ENCODE assay signal across 8 cellular contexts in genomic region chr15:44426975-44427755, GRCh38. TPM values are rescaled to one million over a fixed set of nuclear protein-coding genes. Genes with fewer than 3 reads are reported as not detected.
A peak's percentile ranks its signal among the peaks of the same experiment; 100 is the strongest.
DNase-seq lines count a peak whose midpoint lies in the region; ATAC-seq and TF ChIP-seq lines count a peak whose summit lies in the region.

Gene CTDSPL2, plus strand, starts transcription at chr15:44427629. Its CDS starts 31,386 bp downstream, at chr15:44459015.

- H3K4me1 ChIP-seq in CD4-positive, CD25-positive, alpha-beta regulatory T cell (ENCODE audit: control insufficient read depth, insufficient read depth, low read length, poor library complexity, severe bottlenecking) = peaks cover 43% of the 10 kb centered on the region
- H3K4me1 ChIP-seq in left lung = peaks cover 8 to 40% of the 10 kb centered on the region in 2 donors

- H3K27ac ChIP-seq in CD4-positive, CD25-positive, alpha-beta regulatory T cell (ENCODE audit: insufficient read depth, low read length, poor library complexity, severe bottlenecking) = peak within 1 kb of the TSS; percentile 99
- H3K27ac ChIP-seq in left lung = peak within 1 kb of the TSS; percentile 92 to 98

- H3K9me3 ChIP-seq in CD4-positive, CD25-positive, alpha-beta regulatory T cell (ENCODE audit: control insufficient read depth in 2 of 2, low read length in 2 of 2) = no peaks in the 10 kb centered on the region
- no peaks in the 10 kb centered on the region for H3K9me3 ChIP-seq in left lung

- peak within 1 kb of the TSS; percentile 97 to 100 (median 98) for H3K4me3 Mint-ChIP-seq in CD4-positive, CD25-positive, alpha-beta regulatory T cell
- H3K4me3 Mint-ChIP-seq in dendritic cell treated with granulocyte-macrophage colony-stimulating factor and Interleukin-4, amounts not matched to agents 40 ng/mL and 50 ng/mL, for 4 days = peak within 1 kb of the TSS; percentile 91

- peak; percentile 98 for ATAC-seq in CD4-positive, CD25-positive, alpha-beta regulatory T cell (ENCODE audit: low read depth in 2 of 2)
- ATAC-seq in GM19395 (IDR thresholded peaks at IDR 0.05; ENCODE audit: unreplicated experiment) = peak; percentile 93
- ATAC-seq in HG03565 (IDR thresholded peaks at IDR 0.05; ENCODE audit: unreplicated experiment) = peak; percentile 81
- ATAC-seq in left lung = peak; percentile 98

- intact Hi-C loops in dendritic cell treated with granulocyte-macrophage colony-stimulating factor and Interleukin-4, amounts not matched to agents 40 ng/mL and 50 ng/mL, for 4 days (cut with micrococcal nuclease) = loop anchor here (1.0 to 10.0 kb wide), 2 partner anchors 108 to 139 kb away; partner anchors contain the start of genes EIF3J and GOLM2
- intact Hi-C loops in left lung (cut with DNase I) = no loop called here

- H3K36me3 ChIP-seq in CD4-positive, CD25-positive, alpha-beta regulatory T cell (ENCODE audit: control insufficient read depth, insufficient read depth, low read length) = peaks cover 5% of the 10 kb centered on the region
- H3K36me3 ChIP-seq in left lung = peaks cover 0 to 5% of the 10 kb centered on the region in 2 donors

- DNase-seq in CD4-positive, CD25-positive, alpha-beta regulatory T cell = peak; percentile 92 to 96 (median 93)
- DNase-seq in NCI-H748 treated with DMSO at 0.1 percent for 48 hours (lab: John Stamatoyannopoulos, UW) (peak; percentile 93), left lung (peak; percentile 99)
- DNase-seq in activated CD4-positive, alpha-beta T cell treated with anti-CD3 and anti-CD28 coated beads, Interleukin-2, amount 50 U/mL, for 24 hours (ENCODE audit: low read depth in 1 of 2, low spot score in 1 of 2) = peak; percentile 91 to 92
- peak; percentile 89 to 90 for DNase-seq in stimulated activated CD4-positive, alpha-beta T cell treated with anti-CD3 and anti-CD28 coated beads, Interleukin-2, amount 100 ng/mL, for 48 hours

- H3K27me3 Mint-ChIP-seq in CD4-positive, CD25-positive, alpha-beta regulatory T cell = peaks cover 16% of the 10 kb centered on the region
- no peaks in the 10 kb centered on the region for H3K27me3 Mint-ChIP-seq in dendritic cell treated with granulocyte-macrophage colony-stimulating factor and Interleukin-4, amounts not matched to agents 40 ng/mL and 50 ng/mL, for 4 days

- H3K27ac Mint-ChIP-seq in CD4-positive, CD25-positive, alpha-beta regulatory T cell = peak within 1 kb of the TSS; percentile 98 to 99 (median 99)
- H3K27ac Mint-ChIP-seq in dendritic cell treated with granulocyte-macrophage colony-stimulating factor and Interleukin-4, amounts not matched to agents 40 ng/mL and 50 ng/mL, for 4 days = peak within 1 kb of the TSS; percentile 100

- peak in 1 of 2 donors; percentile 34 for TF ChIP-seq CTCF in left lung (IDR thresholded peaks at IDR 0.05)

- H3K27me3 ChIP-seq in CD4-positive, CD25-positive, alpha-beta regulatory T cell (ENCODE audit: control insufficient read depth, insufficient read depth, low read length) = no peaks in the 10 kb centered on the region
- no peaks in the 10 kb centered on the region for H3K27me3 ChIP-seq in left lung

- peaks cover 16 to 64% (median 43%) of the 10 kb centered on the region in 4 donors for H3K4me1 Mint-ChIP-seq in CD4-positive, CD25-positive, alpha-beta regulatory T cell
- peaks cover 26% of the 10 kb centered on the region for H3K4me1 Mint-ChIP-seq in dendritic cell treated with granulocyte-macrophage colony-stimulating factor and Interleukin-4, amounts not matched to agents 40 ng/mL and 50 ng/mL, for 4 days (ENCODE audit: low read depth)

- H3K9me3 Mint-ChIP-seq in CD4-positive, CD25-positive, alpha-beta regulatory T cell = peaks cover 0 to 3% (median 0%) of the 10 kb centered on the region in 7 donors
- H3K9me3 Mint-ChIP-seq in dendritic cell treated with granulocyte-macrophage colony-stimulating factor and Interleukin-4, amounts not matched to agents 40 ng/mL and 50 ng/mL, for 4 days = no peaks in the 10 kb centered on the region

- peaks cover 5% of the 10 kb centered on the region for H3K36me3 Mint-ChIP-seq in CD4-positive, CD25-positive, alpha-beta regulatory T cell
- H3K36me3 Mint-ChIP-seq in dendritic cell treated with granulocyte-macrophage colony-stimulating factor and Interleukin-4, amounts not matched to agents 40 ng/mL and 50 ng/mL, for 4 days (ENCODE audit: low read depth) = peaks cover 24% of the 10 kb centered on the region

- H3K4me3 ChIP-seq in CD4-positive, CD25-positive, alpha-beta regulatory T cell (ENCODE audit: low read depth, low read length) = peak within 1 kb of the TSS; percentile 99
- H3K4me3 ChIP-seq in left lung = peak within 1 kb of the TSS; percentile 68 to 88

RNA-seq across cellular contexts. Expression of gene CTDSPL2, which starts in this region (rescaled TPM):
- total RNA-seq in CD4-positive, CD25-positive, alpha-beta regulatory T cell = 81.8 TPM
- polyA plus RNA-seq in CD4-positive, CD25-positive, alpha-beta regulatory T cell = 10 to 100 TPM; 41.3 to 54.6 (median 44.3) TPM
- total RNA-seq in left lung = 10 to 100 TPM; 27.5 to 34.7 TPM

Comparison
In these comparisons a context has a peak if more than half of its experiments do, and no peak if none do; other contexts are left out.
1. Peak in every context shown above with its lines: DNase-seq, ATAC-seq, H3K4me3 ChIP-seq and H3K27ac ChIP-seq.